ENCODE assay signal across 16 cellular contexts in the genomic region with DNA sequence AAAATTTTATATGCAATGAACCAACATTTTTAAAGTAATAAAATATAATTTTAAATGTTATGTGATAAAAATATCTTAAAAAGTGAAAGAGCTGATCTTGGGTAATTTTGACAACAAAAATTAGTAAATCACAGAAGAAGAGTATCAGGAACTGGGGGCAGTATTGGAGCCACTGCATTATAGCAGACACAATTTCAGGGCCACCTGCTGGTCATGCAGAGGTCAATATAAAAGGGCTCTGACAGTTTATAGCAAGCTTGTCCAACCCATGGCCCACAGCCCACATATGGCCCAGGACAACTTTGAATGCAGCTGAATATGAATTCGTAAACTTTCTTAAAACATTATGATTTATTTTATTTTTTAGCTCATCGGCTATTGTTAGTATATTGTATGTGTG. TPM values are rescaled to one million over a fixed set of nuclear protein-coding genes. Genes with fewer than 3 reads are reported as not detected.
DNase-seq lines count a peak whose midpoint lies in the region; ATAC-seq and TF ChIP-seq lines count a peak whose summit lies in the region.
"Had no signal": no experiment of that assay in that cellular context is flagged by ENCODE, and none has a peak within 500 bp of the region (broad histone marks: within the 10 kb centered on the region; RNA-seq: fewer than 3 reads in every experiment).

No MANE protein-coding gene starts in this region.

- WGBS in gastroesophageal sphincter (ENCODE audit: low coverage in 1 of 2), 2 donors = 59 to 76% methylated on average over 2 of the region's 2 CpGs

- peaks cover 23% of the 10 kb centered on the region for H3K27me3 ChIP-seq in gastroesophageal sphincter

- no peaks in the 10 kb centered on the region for H3K9me3 ChIP-seq in gastroesophageal sphincter

- DNase-seq in GM10266 (ENCODE audit: extremely low spot score) (no peak), NAMALWA (ENCODE audit: low spot score) (peak; percentile 36), erythroblast (lab: John Stamatoyannopoulos, UW) (peak; percentile 23 to 28), endothelial cell (ENCODE audit: low spot score) (no peak), cerebellum (ENCODE audit: low spot score) (no peak)
- DNase-seq in activated T-cell treated with anti-CD3 and anti-CD28 coated beads, Interleukin-2, amount 50 U/mL, for 24 hours = no peak
- DNase-seq: activated CD4-positive, alpha-beta T cell treated with anti-CD3 and anti-CD28 coated beads for 48 hours; activated naive CD4-positive, alpha-beta T cell; COR-L47; foreskin fibroblast; left colon; SHP77; stimulated activated CD4-positive, alpha-beta T cell treated with anti-CD3 and anti-CD28 coated beads, Interleukin-1b, Interleukin-23, amount 100 ng/mL, for 48 hours had no signal

- H3K27ac Mint-ChIP-seq in endothelial cell (ENCODE audit: unreplicated experiment) = no peak overlapping the region
- no peak overlapping the region for H3K27ac Mint-ChIP-seq in activated T-cell treated with anti-CD3 and anti-CD28 coated beads, Interleukin-2, amount 50 U/mL, for 24 hours

- TF ChIP-seq CTCF in GM10266 (IDR thresholded peaks at IDR 0.05; ENCODE audit: control insufficient read depth, insufficient read depth, low read depth, missing control alignments) (peak; percentile 53), endothelial cell (IDR thresholded peaks at IDR 0.05; ENCODE audit: unreplicated experiment) (no peak), gastroesophageal sphincter (IDR thresholded peaks at IDR 0.05) (no peak)

- TF ChIP-seq POLR2A in erythroblast (IDR thresholded peaks at IDR 0.05; ENCODE audit: low read length) (no peak), gastroesophageal sphincter (IDR thresholded peaks at IDR 0.05) (no peak)

- peaks cover 1% of the 10 kb centered on the region for H3K27me3 Mint-ChIP-seq in endothelial cell (ENCODE audit: unreplicated experiment)
- H3K27me3 Mint-ChIP-seq in activated T-cell treated with anti-CD3 and anti-CD28 coated beads, Interleukin-2, amount 50 U/mL, for 24 hours = no peaks in the 10 kb centered on the region

- no peak overlapping the region for H3K4me3 ChIP-seq in gastroesophageal sphincter

- no peaks in the 10 kb centered on the region for H3K9me3 Mint-ChIP-seq in endothelial cell (ENCODE audit: unreplicated experiment)
- H3K9me3 Mint-ChIP-seq in activated T-cell treated with anti-CD3 and anti-CD28 coated beads, Interleukin-2, amount 50 U/mL, for 24 hours = no peaks in the 10 kb centered on the region
- H3K9me3 Mint-ChIP-seq: central memory CD8-positive, alpha-beta T cell had no signal

- no peaks in the 10 kb centered on the region for H3K36me3 ChIP-seq in gastroesophageal sphincter

- no peaks in the 10 kb centered on the region for H3K4me1 ChIP-seq in gastroesophageal sphincter

- peaks cover 2% of the 10 kb centered on the region for H3K4me1 Mint-ChIP-seq in endothelial cell (ENCODE audit: unreplicated experiment)
- H3K4me1 Mint-ChIP-seq in activated T-cell treated with anti-CD3 and anti-CD28 coated beads, Interleukin-2, amount 50 U/mL, for 24 hours (ENCODE audit: low read depth) = peaks cover 11% of the 10 kb centered on the region
- H3K4me1 Mint-ChIP-seq: central memory CD8-positive, alpha-beta T cell had no signal

- peak; percentile 51 for ATAC-seq in GM21360 (IDR thresholded peaks at IDR 0.05; ENCODE audit: unreplicated experiment)
- ATAC-seq in gastroesophageal sphincter = no peak
- ATAC-seq: left colon had no signal

- H3K36me3 Mint-ChIP-seq in endothelial cell (ENCODE audit: low read depth, unreplicated experiment) = no peaks in the 10 kb centered on the region
- peaks cover 13% of the 10 kb centered on the region for H3K36me3 Mint-ChIP-seq in activated T-cell treated with anti-CD3 and anti-CD28 coated beads, Interleukin-2, amount 50 U/mL, for 24 hours (ENCODE audit: low read depth)

- no peak overlapping the region for H3K4me3 Mint-ChIP-seq in endothelial cell (ENCODE audit: unreplicated experiment)
- no peak overlapping the region for H3K4me3 Mint-ChIP-seq in activated T-cell treated with anti-CD3 and anti-CD28 coated beads, Interleukin-2, amount 50 U/mL, for 24 hours
- H3K4me3 Mint-ChIP-seq: central memory CD8-positive, alpha-beta T cell had no signal

- no peak overlapping the region for H3K27ac ChIP-seq in gastroesophageal sphincter

- no peak for TF ChIP-seq EP300 in gastroesophageal sphincter (IDR thresholded peaks at IDR 0.05)

RNA-seq across cellular contexts. Expression of a gene that starts 13.0 kb away (rescaled TPM):
- total RNA-seq in endothelial cell (ENCODE audit: unreplicated experiment) (15.9 TPM), gastroesophageal sphincter (1 to 10 TPM in 3 of 4 donors, not detected in 1; 1.5 to 2.6 (median 2.4) TPM), cerebellum (18.1 TPM)

Comparison
In these comparisons a context has a peak if more than half of its experiments do, and no peak if none do; other contexts are left out.
1. DNase-seq: peak in NAMALWA (single experiment) and erythroblast (2 of 2); none in GM10266 (single experiment), endothelial cell (single experiment), cerebellum (single experiment) and activated T-cell treated with anti-CD3 and anti-CD28 coated beads, Interleukin-2, amount 50 U/mL, for 24 hours (single experiment).